ENCODE assay signal across 8 cellular contexts in genomic region chr12:93380480-93381121, GRCh38. TPM values are rescaled to one million over a fixed set of nuclear protein-coding genes. Genes with fewer than 3 reads are reported as not detected.
DNase-seq lines count a peak whose midpoint lies in the region; ATAC-seq, FAIRE-seq and TF ChIP-seq lines count a peak whose summit lies in the region.

No MANE protein-coding gene starts in this region.

- intact Hi-C loops in A673 (cut with micrococcal nuclease; ENCODE audit: unreplicated experiment) (no loop called here), pancreas (cut with DNase I) (no loop called here)

- H3K9me3 ChIP-seq in A673 (ENCODE audit: low read depth, low read length, poor library complexity, severe bottlenecking) (no peaks in the 10 kb centered on the region), Peyer's patch (no peaks in the 10 kb centered on the region), endocrine pancreas (ENCODE audit: control insufficient read depth, low read length) (no peaks in the 10 kb centered on the region), pancreas (no peaks in the 10 kb centered on the region)

- POLR2A ChIA-PET in A673 (lab: Charles Lee; ENCODE audit: low non-redundant PET): no interaction called here

- H3K27me3 ChIP-seq in A673 (replicated peaks; ENCODE audit: insufficient read depth, low read depth, low read length, poor library complexity) (no peaks in the 10 kb centered on the region), Peyer's patch (no peaks in the 10 kb centered on the region), endocrine pancreas (ENCODE audit: control insufficient read depth, insufficient read depth, low read length) (no peaks in the 10 kb centered on the region), pancreas (no peaks in the 10 kb centered on the region)

- H3K4me1 ChIP-seq in A673 (ENCODE audit: insufficient read depth, low read length, poor library complexity, severe bottlenecking) (peaks cover 32% of the 10 kb centered on the region), Peyer's patch (peaks cover 0 to 46% (median 5%) of the 10 kb centered on the region in 4 donors), endocrine pancreas (ENCODE audit: control insufficient read depth, insufficient read depth, low read length) (peaks cover 17% of the 10 kb centered on the region), pancreas (peaks cover 3 to 13% (median 7%) of the 10 kb centered on the region in 3 donors)

- no peak for FAIRE-seq in pancreas (lab: Jason Lieb, UNC)

- H3K4me3 ChIP-seq in A673 (ENCODE audit: low read depth, low read length, poor library complexity, severe bottlenecking) (peak overlapping the region; percentile 89), Peyer's patch (peak overlapping the region in 3 of 4 donors; percentile 4 to 97 (median 81)), endocrine pancreas (ENCODE audit: control insufficient read depth, insufficient read depth, low read length) (peak overlapping the region; percentile 99), pancreas (peak overlapping the region in 3 of 4 donors; percentile 9 to 95 (median 85))

- TF ChIP-seq CTCF in A673 (conservative IDR thresholded peaks at IDR 0.05; ENCODE audit: low read depth, low read length) (peak; percentile 45; the same call in 1 of the 2 replicates), GM12872 (IDR thresholded peaks at IDR 0.05; ENCODE audit: insufficient read depth, low read depth, low read length) (0 out of 3 replicates have a peak, but pooled peaks have one; percentile 18), Peyer's patch (IDR thresholded peaks at IDR 0.05) (peak in 4 of 6 experiments; percentile 7 to 32 (median 26)), pancreas (IDR thresholded peaks at IDR 0.05) (no peak)

- H3K36me3 ChIP-seq in A673 (ENCODE audit: insufficient read depth, low read length, poor library complexity, severe bottlenecking): no peaks in the 10 kb centered on the region
- no peaks in the 10 kb centered on the region for H3K36me3 ChIP-seq in Peyer's patch
- no peaks in the 10 kb centered on the region for H3K36me3 ChIP-seq in endocrine pancreas (ENCODE audit: control insufficient read depth, insufficient read depth, low read length)
- no peaks in the 10 kb centered on the region for H3K36me3 ChIP-seq in pancreas

- H3K9ac ChIP-seq in endocrine pancreas (ENCODE audit: control insufficient read depth, insufficient read depth, low read length): peak overlapping the region; percentile 33

- DNase-seq in A673 (ENCODE audit: low spot score) (peak; percentile 21), Peyer's patch (no peak), pancreas (no peak), activated gamma-delta T cell treated with Interleukin-2 at 50 U/mL for 16 hours (no peak)
- DNase-seq in stimulated activated CD4-positive, alpha-beta T cell treated with anti-CD3 and anti-CD28 coated beads, Interleukin-2, amount 100 ng/mL, for 24 hours: no peak

- H3K27ac ChIP-seq in A673 (ENCODE audit: low read depth, low read length, poor library complexity, severe bottlenecking): peak overlapping the region; percentile 20
- peak overlapping the region; percentile 92 to 98 (median 94) for H3K27ac ChIP-seq in Peyer's patch
- peak overlapping the region in 3 of 4 donors; percentile 19 to 95 (median 93) for H3K27ac ChIP-seq in pancreas

- ATAC-seq in pancreas: no peak
- no peak for ATAC-seq in GM18520 (IDR thresholded peaks at IDR 0.05; ENCODE audit: unreplicated experiment)

- no TSS peak for BruUV-seq in A673 (replicated peaks; lab: Mats Ljungman, UMichigan)

- WGBS in pancreas, 2 donors: 30 to 49% methylated on average over 2 of the region's 2 CpGs

- TF ChIP-seq POLR2A in Peyer's patch (IDR thresholded peaks at IDR 0.05): no peak

- CTCF ChIA-PET in A673 (lab: Charles Lee): interaction anchor here (0.6 kb wide), 1 partner anchor 55 kb away, joined by 6 read pairs; no protein-coding TSS in a partner anchor

RNA-seq across cellular contexts. Expression of gene NUDT4, which starts 2.9 kb away (rescaled TPM):
- total RNA-seq in A673 (2021) (79.6 and 93.8 TPM in 2 replicates), Peyer's patch (10 to 100 TPM; 41.5 to 68.5 (median 52.8) TPM), pancreas (10 to 100 TPM; 32.3 to 57.3 (median 45.5) TPM)
- polyA plus RNA-seq in pancreas: 10 to 100 TPM; 16.0 to 77.5 TPM

Comparison
In these comparisons a context has a peak if more than half of its experiments do, and no peak if none do; other contexts are left out.
1. H3K27ac ChIP-seq: peak in every context shown above with its lines; median percentile 94 in Peyer's patch; 93 in pancreas; 20 in A673.
2. CTCF ChIP-seq: peak in A673 (single experiment), GM12872 (single experiment) and Peyer's patch (4 of 6); none in pancreas (0 of 4).
3. Peak in every context shown above with its lines, with median percentiles within 50 percentile points of each other: H3K4me3 ChIP-seq.